ENCODE assay signal across 1 cellular context in genomic region chr5:174303437-174304045, GRCh38.
TF ChIP-seq lines count a peak whose summit lies in the region.

No MANE protein-coding gene starts in this region.

TF ChIP-seq in H1, 55 proteins besides CTCF, POLR2A, EP300 and RAD21:
- TF ChIP-seq RNF2 (IDR thresholded peaks at IDR 0.05; ENCODE audit: borderline replicate concordance, low read depth, low read length, missing control alignments, poor library complexity, severe bottlenecking) (no peak), EZH2 (IDR thresholded peaks at IDR 0.05; ENCODE audit: low read depth, low read length, severe bottlenecking) (no peak), ATF2 (IDR thresholded peaks at IDR 0.05; ENCODE audit: low read length) (no peak), POU5F1 (IDR thresholded peaks at IDR 0.05; ENCODE audit: low read depth, low read length) (no peak), SP2 (IDR thresholded peaks at IDR 0.05; ENCODE audit: low read length) (no peak), BACH1 (IDR thresholded peaks at IDR 0.05; ENCODE audit: low read length) (no peak), ATF3 (IDR thresholded peaks at IDR 0.05; ENCODE audit: insufficient read depth, low read depth, low read length) (no peak), HDAC2 (IDR thresholded peaks at IDR 0.05; ENCODE audit: borderline replicate concordance in 1 of 2, low read depth in 2 of 2, low read length in 2 of 2) (no peak), CHD2 (IDR thresholded peaks at IDR 0.05; ENCODE audit: low read length) (no peak)
- TF ChIP-seq, protein P1, sequence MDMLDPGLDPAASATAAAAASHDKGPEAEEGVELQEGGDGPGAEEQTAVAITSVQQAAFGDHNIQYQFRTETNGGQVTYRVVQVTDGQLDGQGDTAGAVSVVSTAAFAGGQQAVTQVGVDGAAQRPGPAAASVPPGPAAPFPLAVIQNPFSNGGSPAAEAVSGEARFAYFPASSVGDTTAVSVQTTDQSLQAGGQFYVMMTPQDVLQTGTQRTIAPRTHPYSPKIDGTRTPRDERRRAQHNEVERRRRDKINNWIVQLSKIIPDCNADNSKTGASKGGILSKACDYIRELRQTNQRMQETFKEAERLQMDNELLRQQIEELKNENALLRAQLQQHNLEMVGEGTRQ (IDR thresholded peaks at IDR 0.05; ENCODE audit: low read length): no peak
- TF ChIP-seq, protein P2, sequence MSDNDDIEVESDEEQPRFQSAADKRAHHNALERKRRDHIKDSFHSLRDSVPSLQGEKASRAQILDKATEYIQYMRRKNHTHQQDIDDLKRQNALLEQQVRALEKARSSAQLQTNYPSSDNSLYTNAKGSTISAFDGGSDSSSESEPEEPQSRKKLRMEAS (IDR thresholded peaks at IDR 0.05): no peak
